Comparison of ENCODE assay signal across 15 cellular contexts in genomic region chr22:23384451-23384850, GRCh38.
"Had no signal": no experiment of that assay in that cellular context is flagged by ENCODE, and none has a peak within 500 bp of the region (broad histone marks: within the 10 kb centered on the region; RNA-seq: fewer than 3 reads in every experiment).

No MANE protein-coding gene starts in this region.

- H3K4me1 ChIP-seq: foreskin keratinocyte had no signal

- H3K4me3 ChIP-seq: lung had no signal

- H3K27ac Mint-ChIP-seq: activated B cell treated with CpG ODN at 0.5 μM for 24 hours; activated CD8-positive, alpha-beta T cell treated with anti-CD3 and anti-CD28 coated beads, Interleukin-2, amount 10 ng/mL, durations not matched to agents 7 days and 5 days; activated naive CD8-positive, alpha-beta T cell treated with anti-CD3 and anti-CD28 coated beads, Interleukin-2, amount 10 ng/mL, durations not matched to agents 7 days and 5 days; naive B cell; stimulated activated memory B cell treated with anti-CD40 and anti-IgM and Interleukin-4, amounts not matched to agents 10 μg/mL and 1 μg/mL and 100 μg/mL, for 72 hours; T-helper 17 cell had no signal

- ATAC-seq: activated CD8-positive, alpha-beta T cell treated with anti-CD3 and anti-CD28 coated beads, Interleukin-2, amount 10 ng/mL, durations not matched to agents 7 days and 5 days; foreskin keratinocyte; stimulated activated memory B cell treated with anti-CD40 and anti-IgM and Interleukin-4, amounts not matched to agents 10 μg/mL and 1 μg/mL and 100 μg/mL, for 72 hours; T-helper 17 cell had no signal

- H3K9me3 Mint-ChIP-seq: activated B cell treated with CpG ODN at 0.5 μM for 24 hours; activated naive CD8-positive, alpha-beta T cell treated with anti-CD3 and anti-CD28 coated beads, Interleukin-2, amount 10 ng/mL, durations not matched to agents 7 days and 5 days; naive B cell; stimulated activated memory B cell treated with anti-CD40 and anti-IgM and Interleukin-4, amounts not matched to agents 10 μg/mL and 1 μg/mL and 100 μg/mL, for 72 hours had no signal

- DNase-seq: activated B cell treated with CpG ODN at 0.5 μM for 24 hours; activated CD4-positive, alpha-beta T cell treated with anti-CD3 and anti-CD28 coated beads for 48 hours; activated CD8-positive, alpha-beta memory T cell treated with anti-CD3 and anti-CD28 coated beads, Interleukin-2, amount 50 U/mL, for 48 hours; activated CD8-positive, alpha-beta T cell treated with anti-CD3 and anti-CD28 coated beads, Interleukin-2, amount 10 ng/mL, durations not matched to agents 7 days and 5 days; activated naive CD8-positive, alpha-beta T cell treated with anti-CD3 and anti-CD28 coated beads, Interleukin-2, amount 10 ng/mL, durations not matched to agents 7 days and 5 days; brain microvascular endothelial cell; cerebellar nuclear complex; effector memory CD4-positive, alpha-beta T cell; foreskin keratinocyte; naive B cell; stimulated activated CD4-positive, alpha-beta T cell treated with anti-CD3 and anti-CD28 coated beads, Interleukin-2, amount 100 ng/mL, for 48 hours; T-helper 17 cell; trophoblast cell had no signal

- H3K4me3 Mint-ChIP-seq: activated B cell treated with CpG ODN at 0.5 μM for 24 hours; activated CD8-positive, alpha-beta T cell treated with anti-CD3 and anti-CD28 coated beads, Interleukin-2, amount 10 ng/mL, durations not matched to agents 7 days and 5 days; activated naive CD8-positive, alpha-beta T cell treated with anti-CD3 and anti-CD28 coated beads, Interleukin-2, amount 10 ng/mL, durations not matched to agents 7 days and 5 days; naive B cell; stimulated activated memory B cell treated with anti-CD40 and anti-IgM and Interleukin-4, amounts not matched to agents 10 μg/mL and 1 μg/mL and 100 μg/mL, for 72 hours; T-helper 17 cell had no signal

- H3K4me1 Mint-ChIP-seq: activated B cell treated with CpG ODN at 0.5 μM for 24 hours; activated naive CD8-positive, alpha-beta T cell treated with anti-CD3 and anti-CD28 coated beads, Interleukin-2, amount 10 ng/mL, durations not matched to agents 7 days and 5 days; T-helper 17 cell had no signal

- H3K27ac ChIP-seq: brain microvascular endothelial cell, foreskin keratinocyte had no signal

- H3K36me3 ChIP-seq: brain microvascular endothelial cell had no signal

- H3K36me3 Mint-ChIP-seq: activated naive CD8-positive, alpha-beta T cell treated with anti-CD3 and anti-CD28 coated beads, Interleukin-2, amount 10 ng/mL, durations not matched to agents 7 days and 5 days; naive B cell; stimulated activated memory B cell treated with anti-CD40 and anti-IgM and Interleukin-4, amounts not matched to agents 10 μg/mL and 1 μg/mL and 100 μg/mL, for 72 hours had no signal

- H3K27me3 ChIP-seq: brain microvascular endothelial cell had no signal
